Comparison of ENCODE assay signal across 30 cellular contexts in genomic region chr19:37353968-37354367, GRCh38. TPM values are rescaled to one million over a fixed set of nuclear protein-coding genes. Genes with fewer than 3 reads are reported as not detected.
DNase-seq lines count a peak whose midpoint lies in the region; ATAC-seq, FAIRE-seq and TF ChIP-seq lines count a peak whose summit lies in the region.
"Had no signal": no experiment of that assay in that cellular context is flagged by ENCODE, and none has a peak within 500 bp of the region (broad histone marks: within the 10 kb centered on the region; RNA-seq: fewer than 3 reads in every experiment).

No MANE protein-coding gene starts in this region.

- H3K36me3 ChIP-seq in HepG2 (replicated peaks in 1 of 2; ENCODE audit: control insufficient read depth in 1 of 2, insufficient read depth in 2 of 2, low read length in 2 of 2) (peaks cover 1 to 5% of the 10 kb centered on the region in 2 experiments; a peak in 2 of 5 replicates), right lobe of liver (peaks cover 0 to 16% (median 2%) of the 10 kb centered on the region in 4 donors), K562 (ENCODE audit: control insufficient read depth, insufficient read depth, low read length) (no peaks in the 10 kb centered on the region)

- H3K27ac ChIP-seq in HepG2 (ENCODE audit: extremely low read length, insufficient read depth, low read length) (no peak overlapping the region), right lobe of liver (no peak overlapping the region), K562 (ENCODE audit: extremely low read depth, low read depth, low read length) (no peak overlapping the region)
- H3K27ac ChIP-seq: 22Rv1; A549; BLaER1; BLaER1 treated with 17β-estradiol and CSF1 and Interleukin-3, amounts not matched to agents 10 nM and 100 nM; C4-2B had no signal

- H3K4me1 ChIP-seq in HepG2 (ENCODE audit: insufficient read depth, low read length) (no peaks in the 10 kb centered on the region), right lobe of liver (no peaks in the 10 kb centered on the region), K562 (replicated peaks in 1 of 2; ENCODE audit: control insufficient read depth in 2 of 2, insufficient read depth in 2 of 2, low read length in 2 of 2) (no peaks in the 10 kb centered on the region)
- H3K4me1 ChIP-seq: A549, BE2C, BLaER1, Caco-2 had no signal

- TF ChIP-seq RAD21 in HepG2 (CRISPR knock-in tag; IDR thresholded peaks at IDR 0.05) (no peak), K562 (CRISPR knock-in tag; conservative IDR thresholded peaks at IDR 0.05 in 1 of 2, IDR thresholded peaks at IDR 0.05 in 1 of 2) (no peak)

- no peak for FAIRE-seq in HepG2 (lab: Jason Lieb, UNC)
- FAIRE-seq in K562 (lab: Jason Lieb, UNC) = no peak
- FAIRE-seq: A204.1 had no signal

- DNase-seq in HepG2 (ENCODE audit: low spot score) (no peak), right lobe of liver (no peak), K562 (ENCODE audit: extremely low read depth in 1 of 4, low spot score in 3 of 4) (no peak), kidney tubule cell (ENCODE audit: low spot score) (no peak)
- DNase-seq: 8988T; ACHN; AML-193; BE2C; C1 segment of cervical spinal cord; Caco-2; Calu3; CD4-positive, alpha-beta memory T cell; CD4-positive, alpha-beta T cell; CD4-positive, CD25-positive, alpha-beta regulatory T cell; CD8-positive, alpha-beta memory T cell; CD8-positive, alpha-beta T cell; COR-L47; DMS 273 treated with DMSO at 0.1 percent for 48 hours; DMS153; DMS53; DMS79; DMS79 treated with DMSO at 0.1 percent for 48 hours; DND-41; EL had no signal

- H3K79me2 ChIP-seq in HepG2 (ENCODE audit: insufficient read depth, low read length) (no peaks in the 10 kb centered on the region), K562 (ENCODE audit: control insufficient read depth, insufficient read depth, low read length) (no peaks in the 10 kb centered on the region)

- TF ChIP-seq CTCF in HepG2 (CRISPR knock-in tag; IDR thresholded peaks at IDR 0.05) (no peak), right lobe of liver (IDR thresholded peaks at IDR 0.05) (no peak), K562 (IDR thresholded peaks at IDR 0.05 in 2 of 3, conservative IDR thresholded peaks at IDR 0.05 in 1 of 3; ENCODE audit: insufficient read depth in 2 of 3, low read depth in 1 of 3, low read length in 3 of 3) (no peak)

- H4K20me1 ChIP-seq in HepG2 (ENCODE audit: insufficient read depth, low read length) (no peaks in the 10 kb centered on the region), K562 (replicated peaks; ENCODE audit: control insufficient read depth, insufficient read depth, low read length) (no peaks in the 10 kb centered on the region)
- H4K20me1 ChIP-seq: BLaER1; BLaER1 treated with 17β-estradiol and CSF1 and Interleukin-3, amounts not matched to agents 10 nM and 100 nM had no signal

- no peak overlapping the region for H3K4me3 ChIP-seq in HepG2 (replicated peaks in 1 of 3; ENCODE audit: insufficient read depth in 1 of 3, low read depth in 2 of 3, low read length in 3 of 3)
- no peak overlapping the region for H3K4me3 ChIP-seq in right lobe of liver
- no peak overlapping the region for H3K4me3 ChIP-seq in K562
- H3K4me3 ChIP-seq: A549; BLaER1; BLaER1 treated with 17β-estradiol and CSF1 and Interleukin-3, amounts not matched to agents 10 nM and 100 nM had no signal

- no TSS peak for BruUV-seq in HepG2 (replicated peaks; lab: Mats Ljungman, UMichigan)
- BruUV-seq in K562 (replicated peaks; lab: Mats Ljungman, UMichigan) = no TSS peak

- no peak for ATAC-seq in HepG2
- no peak for ATAC-seq in right lobe of liver
- ATAC-seq in K562 = no peak
- ATAC-seq: A549; CD8-positive, alpha-beta T cell had no signal

- H3K4me2 ChIP-seq in HepG2 (ENCODE audit: low read depth, low read length) (no peak overlapping the region), K562 (ENCODE audit: insufficient read depth, low read length) (no peak overlapping the region)
- H3K4me2 ChIP-seq: A549; BLaER1; BLaER1 treated with 17β-estradiol and CSF1 and Interleukin-3, amounts not matched to agents 10 nM and 100 nM had no signal

- TF ChIP-seq EP300 in HepG2 (IDR thresholded peaks at IDR 0.05; ENCODE audit: low read depth in 2 of 2, low read length in 2 of 2) (no peak), HepG2 (CRISPR knock-in tag; IDR thresholded peaks at IDR 0.05; ENCODE audit: borderline replicate concordance) (no peak), K562 (IDR thresholded peaks at IDR 0.05; ENCODE audit: low read length) (no peak)

- H3K9me1 ChIP-seq in K562 (ENCODE audit: control insufficient read depth, insufficient read depth, low read length) = no peaks in the 10 kb centered on the region

- no peak for TF ChIP-seq POLR2A in HepG2 (IDR thresholded peaks at IDR 0.05; ENCODE audit: insufficient read depth in 1 of 2, low read depth in 2 of 2, low read length in 2 of 2)
- TF ChIP-seq POLR2A in right lobe of liver (IDR thresholded peaks at IDR 0.05) = no peak
- TF ChIP-seq POLR2A in K562 (conservative IDR thresholded peaks at IDR 0.05) = no peak

- intact Hi-C loops in HepG2 (cut with micrococcal nuclease; ENCODE audit: unreplicated experiment) (no loop called here), right lobe of liver (cut with DNase I) (no loop called here), K562 (cut with micrococcal nuclease) (no loop called here)

- H2AFZ ChIP-seq in HepG2 (ENCODE audit: low read length) = no peak overlapping the region
- H2AFZ ChIP-seq in K562 (ENCODE audit: low read depth, low read length) = no peak overlapping the region

- no peaks in the 10 kb centered on the region for H3K27me3 ChIP-seq in HepG2 (ENCODE audit: control insufficient read depth in 1 of 2, insufficient read depth in 2 of 2, low read length in 2 of 2)
- H3K27me3 ChIP-seq in right lobe of liver = no peaks in the 10 kb centered on the region
- no peaks in the 10 kb centered on the region for H3K27me3 ChIP-seq in K562 (ENCODE audit: control insufficient read depth in 2 of 2, insufficient read depth in 2 of 2, low read length in 2 of 2)
- H3K27me3 ChIP-seq: BE2C; BLaER1; BLaER1 treated with 17β-estradiol and CSF1 and Interleukin-3, amounts not matched to agents 10 nM and 100 nM had no signal

- CTCF ChIA-PET in HepG2 (lab: Yijun Ruan, JAX; ENCODE audit: low intra/inter-chr PET ratio, low total read pairs) (no interaction called here), K562 (lab: Yijun Ruan, JAX; ENCODE audit: low intra/inter-chr PET ratio) (no interaction called here)

- in situ Hi-C loops in HepG2 (cut with HindIII; ENCODE audit: extremely low pct_ligation_motif_present, low pct_unique_long_range_greater_than_20kb) = no loop called here
- in situ Hi-C loops in K562 (cut with MboI) = no loop called here

- H3K9ac ChIP-seq in HepG2 (ENCODE audit: insufficient read depth, low read depth, low read length) (no peak overlapping the region), K562 (ENCODE audit: insufficient read depth in 1 of 2, low read depth in 2 of 2, low read length in 2 of 2) (no peak overlapping the region)
- H3K9ac ChIP-seq: BLaER1; BLaER1 treated with 17β-estradiol and CSF1 and Interleukin-3, amounts not matched to agents 10 nM and 100 nM had no signal

- POLR2A ChIA-PET in HepG2 (lab: Yijun Ruan, JAX) (interaction anchor here (1.1 kb wide), 1 partner anchor 17 kb away, joined by 3 read pairs; the partner anchor contains the start of gene ZNF527), K562 (lab: Yijun Ruan, JAX) (no interaction called here)

- H3K9me3 ChIP-seq in HepG2 (ENCODE audit: low read length) = peaks cover 11% of the 10 kb centered on the region
- H3K9me3 ChIP-seq in right lobe of liver = no peaks in the 10 kb centered on the region
- no peaks in the 10 kb centered on the region for H3K9me3 ChIP-seq in K562 (replicated peaks; ENCODE audit: control insufficient read depth, insufficient read depth, low read depth, low read length)
- H3K9me3 ChIP-seq: BE2C had no signal

RNA-seq across cellular contexts. Expression of gene ZNF527, which starts 16.9 kb away (rescaled TPM):
- total RNA-seq in HepG2 (2016; rRNA removed; fragmentation: Illumina TruSeq; extraction: Trizol) (3.5 and 4.2 TPM in 2 replicates), right lobe of liver (1 to 10 TPM; 2.2 to 3.4 (median 2.6) TPM), K562 (2014; rRNA removed) (0.18 and 0.82 TPM in 2 replicates), K562 (2014; rRNA removed; fragmentation: Illumina TruSeq; extraction: Trizol) (0.80 and 1.4 TPM in 2 replicates), K562 (2015; rRNA removed; fragmentation: Illumina TruSeq; extraction: Trizol) (0.60 and 1.0 TPM in 2 replicates), K562 (2021) (0.60 and 0.84 TPM in 2 replicates)
- total RNA-seq in HepG2 (2016; cell fraction: cytosol; rRNA removed; fragmentation: Illumina TruSeq; extraction: Trizol; ENCODE audit: low read depth) = 0.40 and 0.71 TPM in 2 replicates
- total RNA-seq in HepG2 (2016; cell fraction: insoluble cytoplasmic fraction; rRNA removed; fragmentation: Illumina TruSeq; extraction: Trizol) = 3.8 and 3.9 TPM in 2 replicates
- 1.6 and 1.9 TPM in 2 replicates for total RNA-seq in HepG2 (2016; cell fraction: membrane; rRNA removed; fragmentation: Illumina TruSeq; extraction: Trizol)
- total RNA-seq in HepG2 (2016; cell fraction: nucleus; rRNA removed; fragmentation: Illumina TruSeq; extraction: Trizol) = 4.9 and 5.8 TPM in 2 replicates
- polyA plus RNA-seq in HepG2 (2011; rRNA removed) (1.0 and 1.5 TPM in 2 replicates), K562 (2011; rRNA removed) (0.09 and 0.91 TPM in 2 replicates), K562 (2014; fragmentation: Illumina TruSeq; extraction: Trizol) (0.73 and 1.2 TPM in 2 replicates), K562 (2014; fragmentation: Nextera tagmentation; extraction: Ambion mirVana) (under 1 TPM; 0.69 to 0.86 TPM), K562 (2014; rRNA removed) (0.53 and 0.76 TPM in 2 replicates)
- polyA plus RNA-seq in HepG2 (2011; cell fraction: cytosol; rRNA removed) = 0.52 and 0.82 TPM in 2 replicates
- 1.2 and 2.0 TPM in 2 replicates for polyA plus RNA-seq in HepG2 (2011; cell fraction: nucleus; rRNA removed)
- polyA plus RNA-seq in HepG2 (2012) = 0.68 and 1.6 TPM in 2 replicates
- polyA plus RNA-seq in HepG2 (2016; cell fraction: cytosol; fragmentation: Illumina TruSeq; extraction: Trizol; ENCODE audit: low read depth) = 0.25 and 0.35 TPM in 2 replicates
- polyA plus RNA-seq in HepG2 (2016; cell fraction: insoluble cytoplasmic fraction; fragmentation: Illumina TruSeq; extraction: Trizol; ENCODE audit: low read depth) = 2.2 and 2.5 TPM in 2 replicates
- polyA plus RNA-seq in HepG2 (2016; cell fraction: membrane; fragmentation: Illumina TruSeq; extraction: Trizol; ENCODE audit: low read depth) = 0.51 and 0.65 TPM in 2 replicates
- 6.7 and 8.5 TPM in 2 replicates for polyA plus RNA-seq in HepG2 (2016; cell fraction: nucleus; fragmentation: Illumina TruSeq; extraction: Trizol; ENCODE audit: insufficient read depth, low read depth)
- 1.5 and 4.1 TPM in 2 replicates for polyA minus RNA-seq in HepG2 (2011; rRNA and poly(A)+ RNA removed; ENCODE audit: low replicate concordance)
- polyA minus RNA-seq in HepG2 (2011; cell fraction: cytosol; rRNA and poly(A)+ RNA removed) = 0.79 and 1.4 TPM in 2 replicates
- polyA minus RNA-seq in HepG2 (2011; cell fraction: nucleus; rRNA and poly(A)+ RNA removed) = 9.0 and 9.6 TPM in 2 replicates
- total RNA-seq in K562 (2011; cell fraction: chromatin; rRNA removed; ENCODE audit: low replicate concordance) = 1.1 and 2.9 TPM in 2 replicates
- total RNA-seq in K562 (2011; cell fraction: nucleolus; rRNA removed) = 1.2 and 1.3 TPM in 2 replicates
- total RNA-seq in K562 (2011; cell fraction: nucleoplasm; rRNA removed) = 1.7 and 3.4 TPM in 2 replicates
- polyA plus RNA-seq in K562 (2011; cell fraction: cytosol; rRNA removed) = 0.07 and 0.37 TPM in 2 replicates
- 0.15 and 0.64 TPM in 2 replicates for polyA plus RNA-seq in K562 (2011; cell fraction: nucleus; rRNA removed)
- polyA plus RNA-seq in K562 (2012) = 0.89 and 1.1 TPM in 2 replicates
- 0.27 and 0.91 TPM in 2 replicates for polyA minus RNA-seq in K562 (2011; rRNA and poly(A)+ RNA removed)
- polyA minus RNA-seq in K562 (2011; cell fraction: cytosol; rRNA and poly(A)+ RNA removed) = 1.3 TPM in 1 of 2 replicates, not detected in the other
- 0.11 and 1.3 TPM in 2 replicates for polyA minus RNA-seq in K562 (2011; cell fraction: nucleus; rRNA and poly(A)+ RNA removed)

Comparison
In these comparisons a context has a peak if more than half of its experiments do, and no peak if none do; other contexts are left out.
1. Of the 241 proteins assayed by ChIP-seq in both HepG2 and K562: peak only in HepG2: none; only in K562: PCBP2; in both: HNRNPK and PCBP1; in neither: 238.